1 cellular context compared by ENCODE assay signal in genomic region chr20:43665466-43666176, GRCh38.
TF ChIP-seq lines count a peak whose summit lies in the region.

No MANE protein-coding gene starts in this region.

TF ChIP-seq in SK-N-SH treated with all-trans-retinoic acid at 6 μM for 48 hours, 23 proteins besides CTCF, POLR2A, EP300 and RAD21 (continued from another document):
- TF ChIP-seq, protein P1, sequence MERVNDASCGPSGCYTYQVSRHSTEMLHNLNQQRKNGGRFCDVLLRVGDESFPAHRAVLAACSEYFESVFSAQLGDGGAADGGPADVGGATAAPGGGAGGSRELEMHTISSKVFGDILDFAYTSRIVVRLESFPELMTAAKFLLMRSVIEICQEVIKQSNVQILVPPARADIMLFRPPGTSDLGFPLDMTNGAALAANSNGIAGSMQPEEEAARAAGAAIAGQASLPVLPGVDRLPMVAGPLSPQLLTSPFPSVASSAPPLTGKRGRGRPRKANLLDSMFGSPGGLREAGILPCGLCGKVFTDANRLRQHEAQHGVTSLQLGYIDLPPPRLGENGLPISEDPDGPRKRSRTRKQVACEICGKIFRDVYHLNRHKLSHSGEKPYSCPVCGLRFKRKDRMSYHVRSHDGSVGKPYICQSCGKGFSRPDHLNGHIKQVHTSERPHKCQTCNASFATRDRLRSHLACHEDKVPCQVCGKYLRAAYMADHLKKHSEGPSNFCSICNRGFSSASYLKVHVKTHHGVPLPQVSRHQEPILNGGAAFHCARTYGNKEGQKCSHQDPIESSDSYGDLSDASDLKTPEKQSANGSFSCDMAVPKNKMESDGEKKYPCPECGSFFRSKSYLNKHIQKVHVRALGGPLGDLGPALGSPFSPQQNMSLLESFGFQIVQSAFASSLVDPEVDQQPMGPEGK (CRISPR knock-in tag; IDR thresholded peaks at IDR 0.05; ENCODE audit: borderline replicate concordance), result no peak
- TF ChIP-seq ZFP3 (CRISPR knock-in tag; IDR thresholded peaks at IDR 0.05) (no peak), TOX (CRISPR knock-in tag; IDR thresholded peaks at IDR 0.05; ENCODE audit: borderline replicate concordance) (no peak), ZFP30 (CRISPR knock-in tag; IDR thresholded peaks at IDR 0.05) (no peak), PPARA (CRISPR knock-in tag; IDR thresholded peaks at IDR 0.05; ENCODE audit: borderline replicate concordance) (no peak), ISL1 (CRISPR knock-in tag; IDR thresholded peaks at IDR 0.05) (no peak), CSDC2 (CRISPR knock-in tag; IDR thresholded peaks at IDR 0.05) (no peak), BACH2 (CRISPR knock-in tag; IDR thresholded peaks at IDR 0.05; ENCODE audit: borderline replicate concordance) (no peak)
- TF ChIP-seq, protein P2, sequence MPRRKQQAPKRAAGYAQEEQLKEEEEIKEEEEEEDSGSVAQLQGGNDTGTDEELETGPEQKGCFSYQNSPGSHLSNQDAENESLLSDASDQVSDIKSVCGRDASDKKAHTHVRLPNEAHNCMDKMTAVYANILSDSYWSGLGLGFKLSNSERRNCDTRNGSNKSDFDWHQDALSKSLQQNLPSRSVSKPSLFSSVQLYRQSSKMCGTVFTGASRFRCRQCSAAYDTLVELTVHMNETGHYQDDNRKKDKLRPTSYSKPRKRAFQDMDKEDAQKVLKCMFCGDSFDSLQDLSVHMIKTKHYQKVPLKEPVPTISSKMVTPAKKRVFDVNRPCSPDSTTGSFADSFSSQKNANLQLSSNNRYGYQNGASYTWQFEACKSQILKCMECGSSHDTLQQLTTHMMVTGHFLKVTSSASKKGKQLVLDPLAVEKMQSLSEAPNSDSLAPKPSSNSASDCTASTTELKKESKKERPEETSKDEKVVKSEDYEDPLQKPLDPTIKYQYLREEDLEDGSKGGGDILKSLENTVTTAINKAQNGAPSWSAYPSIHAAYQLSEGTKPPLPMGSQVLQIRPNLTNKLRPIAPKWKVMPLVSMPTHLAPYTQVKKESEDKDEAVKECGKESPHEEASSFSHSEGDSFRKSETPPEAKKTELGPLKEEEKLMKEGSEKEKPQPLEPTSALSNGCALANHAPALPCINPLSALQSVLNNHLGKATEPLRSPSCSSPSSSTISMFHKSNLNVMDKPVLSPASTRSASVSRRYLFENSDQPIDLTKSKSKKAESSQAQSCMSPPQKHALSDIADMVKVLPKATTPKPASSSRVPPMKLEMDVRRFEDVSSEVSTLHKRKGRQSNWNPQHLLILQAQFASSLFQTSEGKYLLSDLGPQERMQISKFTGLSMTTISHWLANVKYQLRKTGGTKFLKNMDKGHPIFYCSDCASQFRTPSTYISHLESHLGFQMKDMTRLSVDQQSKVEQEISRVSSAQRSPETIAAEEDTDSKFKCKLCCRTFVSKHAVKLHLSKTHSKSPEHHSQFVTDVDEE (CRISPR knock-in tag; IDR thresholded peaks at IDR 0.05), result no peak
TF ChIP-seq in SK-N-SH treated with all-trans-retinoic acid at 6 μM for 48 hours: peak in this region for 0.
